In the genomic region with DNA sequence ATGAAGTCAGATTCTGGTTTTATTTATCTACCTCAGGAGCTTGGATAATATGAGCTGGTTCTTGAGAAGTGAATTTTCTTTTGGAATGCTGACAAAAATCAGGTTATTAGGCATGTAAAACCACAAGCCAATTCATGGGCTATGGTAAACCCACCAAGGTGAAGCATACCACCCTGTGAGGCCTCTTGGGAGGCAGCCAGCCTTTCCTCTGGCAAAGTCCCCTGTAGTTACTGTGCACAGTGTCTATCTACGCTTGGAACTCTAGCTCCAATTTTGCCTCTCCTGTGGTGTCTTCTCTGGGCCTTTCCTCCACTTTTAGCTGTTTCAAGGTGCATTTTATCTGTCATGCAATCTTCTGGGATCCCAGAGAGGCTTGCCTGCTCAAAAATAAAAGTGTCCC, we compare ENCODE assay signal across 19 cellular contexts.
"Had no signal": no experiment of that assay in that cellular context is flagged by ENCODE, and none has a peak within 500 bp of the region (broad histone marks: within the 10 kb centered on the region; RNA-seq: fewer than 3 reads in every experiment).

No MANE protein-coding gene starts in this region.

- FAIRE-seq: islet of Langerhans, small intestine had no signal

- H3K4me1 ChIP-seq: heart left ventricle, stomach, transverse colon had no signal

- H3K36me3 Mint-ChIP-seq: naive thymus-derived CD8-positive, alpha-beta T cell had no signal

- H3K4me3 Mint-ChIP-seq: naive thymus-derived CD8-positive, alpha-beta T cell had no signal

- DNase-seq: cortex of kidney; dorsolateral prefrontal cortex; effector CD8-positive, alpha-beta T cell; foreskin melanocyte; heart left ventricle; hypothalamus; kidney glomerular epithelial cell; mammary epithelial cell; mucosa of descending colon; naive thymus-derived CD8-positive, alpha-beta T cell; small intestine; stimulated activated CD4-positive, alpha-beta T cell treated with anti-CD3 and anti-CD28 coated beads, Interleukin-12 subunit alpha, Interleukin-12 subunit beta, amount 100 ng/mL, for 4 hours; stimulated activated naive CD4-positive, alpha-beta T cell; stomach; substantia nigra; transverse colon had no signal

- H3K27me3 ChIP-seq: dorsolateral prefrontal cortex, heart left ventricle, neutrophil, stomach, transverse colon had no signal

- H3K27ac Mint-ChIP-seq: naive thymus-derived CD8-positive, alpha-beta T cell had no signal

- H3K27ac ChIP-seq: dorsolateral prefrontal cortex, heart left ventricle, neutrophil, stomach, thoracic aorta, transverse colon had no signal

- H3K4me3 ChIP-seq: dorsolateral prefrontal cortex, heart left ventricle, mucosa of descending colon, stomach, thoracic aorta, transverse colon had no signal

- H3K36me3 ChIP-seq: heart left ventricle, neutrophil, stomach, thoracic aorta, transverse colon had no signal

- H3K9me3 ChIP-seq: heart left ventricle, mucosa of descending colon, neutrophil, stomach, thoracic aorta, transverse colon had no signal

- H3K4me1 Mint-ChIP-seq: naive thymus-derived CD8-positive, alpha-beta T cell had no signal
